1 cellular context compared by ENCODE assay signal in genomic region chr22:39308614-39309363, GRCh38.
TF ChIP-seq lines count a peak whose summit lies in the region.

No MANE protein-coding gene starts in this region.

TF ChIP-seq in A549, 52 proteins besides CTCF, POLR2A, EP300 and RAD21 (continued from another document):
- TF ChIP-seq E2F6 (IDR thresholded peaks at IDR 0.05; ENCODE audit: borderline replicate concordance, low read depth): no peak
- no peak for TF ChIP-seq REST (IDR thresholded peaks at IDR 0.05)
- no peak for TF ChIP-seq ZFP36 (IDR thresholded peaks at IDR 0.05; ENCODE audit: borderline replicate concordance, partially characterized antibody)
